In genomic region chr10:59831658-59832503, GRCh38 we compare ENCODE assay signal across 21 cellular contexts.
DNase-seq lines count a peak whose midpoint lies in the region; ATAC-seq, FAIRE-seq and TF ChIP-seq lines count a peak whose summit lies in the region.
"Had no signal": no experiment of that assay in that cellular context is flagged by ENCODE, and none has a peak within 500 bp of the region (broad histone marks: within the 10 kb centered on the region; RNA-seq: fewer than 3 reads in every experiment).

No MANE protein-coding gene starts in this region.

- dilution Hi-C loops in endothelial cell of umbilical vein (cut with MboI; ENCODE audit: extremely low pct_ligation_motif_present, low sequenced_read_pairs): no loop called here

- H3K9ac ChIP-seq in Loucy (ENCODE audit: low read depth, low read length, poor library complexity, severe bottlenecking) (peak overlapping the region; percentile 16), endothelial cell of umbilical vein (replicated peaks; ENCODE audit: extremely low read depth, insufficient read depth, low read length) (no peak overlapping the region)
- H3K9ac ChIP-seq: neural progenitor cell had no signal

- DNase-seq in cardiac muscle cell (ENCODE audit: low read depth in 1 of 2, low spot score in 1 of 2): no peak
- DNase-seq in Right ventricle myocardium inferior (ENCODE audit: missing footprints): no peak
- peak; percentile 33 for DNase-seq in endothelial cell of umbilical vein (ENCODE audit: low read depth, low spot score)
- DNase-seq in stimulated activated naive B cell treated with anti-CD40 and anti-IgM and Interleukin-4, amounts not matched to agents 10 μg/mL and 1 μg/mL and 100 μg/mL, for 72 hours: no peak
- no peak for DNase-seq in GM10266 (ENCODE audit: extremely low spot score)
- DNase-seq in putamen (ENCODE audit: low spot score): no peak
- DNase-seq in CD8-positive, alpha-beta memory T cell: no peak
- DNase-seq: COR-L47, DND-41, HFFc6, left cardiac atrium, NCI-H1417 treated with DMSO at 0.1 percent for 48 hours, NCI-H69, SHP77 treated with DMSO at 0.1 percent for 48 hours, spleen, WERI-Rb-1 had no signal

- no peak for TF ChIP-seq CTCF in cardiac muscle cell (IDR thresholded peaks at IDR 0.05; ENCODE audit: low read depth, low read length)
- TF ChIP-seq CTCF in Loucy (conservative IDR thresholded peaks at IDR 0.05; ENCODE audit: low read length): no peak
- TF ChIP-seq CTCF in endothelial cell of umbilical vein (IDR thresholded peaks at IDR 0.05; ENCODE audit: extremely low read depth in 1 of 2, insufficient read depth in 1 of 2, low read depth in 1 of 2, low read length in 2 of 2): no peak
- no peak for TF ChIP-seq CTCF in GM10266 (IDR thresholded peaks at IDR 0.05; ENCODE audit: control insufficient read depth, insufficient read depth, low read depth, missing control alignments)

- CTCF ChIA-PET in endothelial cell of umbilical vein (lab: Charles Lee): interaction anchor here (0.8 to 4.0 kb wide), 11 partner anchors 10 to 377 kb away, joined by 3 to 86 read pairs (median 4); partner anchors contain the start of gene CCDC6
- CTCF ChIA-PET in CD8-positive, alpha-beta memory T cell (lab: Charles Lee): interaction anchor here (2.0 kb wide), 1 partner anchor 56 kb away, joined by 4 read pairs; no protein-coding TSS in a partner anchor

- H3K27me3 ChIP-seq in cardiac muscle cell (no peaks in the 10 kb centered on the region), Loucy (ENCODE audit: insufficient read depth, low read length, poor library complexity, severe bottlenecking) (no peaks in the 10 kb centered on the region), endothelial cell of umbilical vein (ENCODE audit: control insufficient read depth in 2 of 2, insufficient read depth in 2 of 2, low read length in 2 of 2) (no peaks in the 10 kb centered on the region)
- H3K27me3 ChIP-seq in CD8-positive, alpha-beta memory T cell (ENCODE audit: insufficient read depth, low read length, poor library complexity, severe bottlenecking): no peaks in the 10 kb centered on the region
- H3K27me3 ChIP-seq: neural progenitor cell, spleen, suprapubic skin had no signal

- H3K4me1 ChIP-seq in cardiac muscle cell (ENCODE audit: low read depth) (peaks cover 34% of the 10 kb centered on the region), Loucy (ENCODE audit: insufficient read depth, low read length, poor library complexity, severe bottlenecking) (peaks cover 52% of the 10 kb centered on the region), endothelial cell of umbilical vein (ENCODE audit: control insufficient read depth, extremely low read depth, insufficient read depth, low read length) (peaks cover 5% of the 10 kb centered on the region)
- H3K4me1 ChIP-seq in CD8-positive, alpha-beta memory T cell (ENCODE audit: insufficient read depth, low read length): no peaks in the 10 kb centered on the region

- peaks cover 44 to 71% of the 10 kb centered on the region in 2 donors for H3K4me1 Mint-ChIP-seq in stimulated activated naive B cell treated with anti-CD40 and anti-IgM and Interleukin-4, amounts not matched to agents 10 μg/mL and 1 μg/mL and 100 μg/mL, for 72 hours
- peaks cover 23 to 59% (median 30%) of the 10 kb centered on the region in 3 donors for H3K4me1 Mint-ChIP-seq in CD8-positive, alpha-beta memory T cell

- no peaks in the 10 kb centered on the region for H3K36me3 ChIP-seq in cardiac muscle cell
- H3K36me3 ChIP-seq in Loucy (ENCODE audit: insufficient read depth, low read length): peaks cover 27% of the 10 kb centered on the region; the same call in 1 of the 2 replicates
- no peaks in the 10 kb centered on the region for H3K36me3 ChIP-seq in endothelial cell of umbilical vein (ENCODE audit: control insufficient read depth in 2 of 2, extremely low read depth in 1 of 2, insufficient read depth in 2 of 2, low read length in 2 of 2)
- peaks cover 11% of the 10 kb centered on the region for H3K36me3 ChIP-seq in CD8-positive, alpha-beta memory T cell (ENCODE audit: insufficient read depth, low read length)
- H3K36me3 ChIP-seq: neural progenitor cell had no signal

- intact Hi-C loops in Right ventricle myocardium inferior (cut with DNase I): loop anchor here (5.0 kb wide), 1 partner anchor 75 kb away; the partner anchor contains the start of gene CCDC6
- intact Hi-C loops in endothelial cell of umbilical vein (cut with micrococcal nuclease): loop anchor here (5.0 to 10.0 kb wide), 2 partner anchors 200 to 587 kb away; no protein-coding TSS in a partner anchor

- H2AFZ ChIP-seq in Loucy (ENCODE audit: low read length): no peak overlapping the region
- no peak overlapping the region for H2AFZ ChIP-seq in endothelial cell of umbilical vein (ENCODE audit: low read depth, low read length)
- H2AFZ ChIP-seq: neural progenitor cell had no signal

- H3F3A ChIP-seq in Loucy (ENCODE audit: low read depth): no peaks in the 10 kb centered on the region

- peak; percentile 18 for FAIRE-seq in endothelial cell of umbilical vein (lab: Jason Lieb, UNC)
- FAIRE-seq: GM18507 had no signal

- H3K4me3 ChIP-seq in cardiac muscle cell: no peak overlapping the region
- peak overlapping the region; percentile 50 for H3K4me3 ChIP-seq in Loucy (ENCODE audit: low read length, poor library complexity, severe bottlenecking)
- H3K4me3 ChIP-seq in endothelial cell of umbilical vein (replicated peaks in 1 of 3; ENCODE audit: insufficient read depth in 1 of 3, low read depth in 1 of 3, low read length in 3 of 3): no peak overlapping the region
- no peak overlapping the region for H3K4me3 ChIP-seq in CD8-positive, alpha-beta memory T cell (ENCODE audit: low read length)
- H3K4me3 ChIP-seq: neural progenitor cell, spleen, suprapubic skin had no signal

- no TSS peak for BruUV-seq in endothelial cell of umbilical vein (replicated peaks; lab: Mats Ljungman, UMichigan)

- no peaks in the 10 kb centered on the region for H3K27me3 Mint-ChIP-seq in stimulated activated naive B cell treated with anti-CD40 and anti-IgM and Interleukin-4, amounts not matched to agents 10 μg/mL and 1 μg/mL and 100 μg/mL, for 72 hours
- H3K27me3 Mint-ChIP-seq in CD8-positive, alpha-beta memory T cell: no peaks in the 10 kb centered on the region
- H3K27me3 Mint-ChIP-seq: activated T-helper 17 cell treated with anti-CD3 and anti-CD28 coated beads, Interleukin-2, amount 50 U/mL, for 72 hours had no signal

- no peaks in the 10 kb centered on the region for H3K9me3 Mint-ChIP-seq in stimulated activated naive B cell treated with anti-CD40 and anti-IgM and Interleukin-4, amounts not matched to agents 10 μg/mL and 1 μg/mL and 100 μg/mL, for 72 hours
- no peaks in the 10 kb centered on the region for H3K9me3 Mint-ChIP-seq in CD8-positive, alpha-beta memory T cell
- H3K9me3 Mint-ChIP-seq: activated T-helper 17 cell treated with anti-CD3 and anti-CD28 coated beads, Interleukin-2, amount 50 U/mL, for 72 hours; HFFc6; neural progenitor cell had no signal

- POLR2A ChIA-PET in endothelial cell of umbilical vein (lab: Charles Lee): no interaction called here
- POLR2A ChIA-PET in CD8-positive, alpha-beta memory T cell (lab: Charles Lee): no interaction called here

- H3K9me3 ChIP-seq in cardiac muscle cell (ENCODE audit: low read depth): no peaks in the 10 kb centered on the region
- H3K9me3 ChIP-seq in Loucy (ENCODE audit: insufficient read depth, low read depth, low read length): no peaks in the 10 kb centered on the region
- no peaks in the 10 kb centered on the region for H3K9me3 ChIP-seq in endothelial cell of umbilical vein (replicated peaks; ENCODE audit: control insufficient read depth, insufficient read depth, low read length)
- no peaks in the 10 kb centered on the region for H3K9me3 ChIP-seq in CD8-positive, alpha-beta memory T cell (ENCODE audit: low read length)
- H3K9me3 ChIP-seq: spleen, suprapubic skin had no signal

- H3K27ac ChIP-seq in cardiac muscle cell (peak overlapping the region; percentile 50), endothelial cell of umbilical vein (ENCODE audit: insufficient read depth, low read depth, low read length) (no peak overlapping the region)
- H3K27ac ChIP-seq in CD8-positive, alpha-beta memory T cell (ENCODE audit: low read depth, low read length): no peak overlapping the region
- H3K27ac ChIP-seq: neural progenitor cell, spleen, suprapubic skin, WERI-Rb-1 had no signal

- H4K20me1 ChIP-seq in Loucy (ENCODE audit: insufficient read depth, low read length, poor library complexity, severe bottlenecking) (no peaks in the 10 kb centered on the region), endothelial cell of umbilical vein (replicated peaks; ENCODE audit: control insufficient read depth, extremely low read depth, insufficient read depth, low read length) (no peaks in the 10 kb centered on the region)

- H3K9me2 ChIP-seq in Loucy (replicated peaks; ENCODE audit: low read depth, low read length): no peaks in the 10 kb centered on the region

- H3K79me2 ChIP-seq in Loucy (ENCODE audit: insufficient read depth, low read length): peaks cover 18% of the 10 kb centered on the region; the same call in 1 of the 2 replicates
- peaks cover 3% of the 10 kb centered on the region for H3K79me2 ChIP-seq in endothelial cell of umbilical vein (ENCODE audit: control insufficient read depth, insufficient read depth, low read length)

- TF ChIP-seq POLR2A in endothelial cell of umbilical vein (IDR thresholded peaks at IDR 0.05; ENCODE audit: low read depth, low read length): no peak

- peaks cover 15 to 41% of the 10 kb centered on the region in 2 donors for H3K36me3 Mint-ChIP-seq in stimulated activated naive B cell treated with anti-CD40 and anti-IgM and Interleukin-4, amounts not matched to agents 10 μg/mL and 1 μg/mL and 100 μg/mL, for 72 hours
- peaks cover 0 to 50% (median 12%) of the 10 kb centered on the region in 3 donors for H3K36me3 Mint-ChIP-seq in CD8-positive, alpha-beta memory T cell

- no peak overlapping the region for H3K4me3 Mint-ChIP-seq in stimulated activated naive B cell treated with anti-CD40 and anti-IgM and Interleukin-4, amounts not matched to agents 10 μg/mL and 1 μg/mL and 100 μg/mL, for 72 hours
- peak overlapping the region in 1 of 7 donors; percentile 27 for H3K4me3 Mint-ChIP-seq in CD8-positive, alpha-beta memory T cell
- H3K4me3 Mint-ChIP-seq: activated T-helper 17 cell treated with anti-CD3 and anti-CD28 coated beads, Interleukin-2, amount 50 U/mL, for 72 hours; HFFc6; neural progenitor cell had no signal

- peak overlapping the region; percentile 77 for H3K27ac Mint-ChIP-seq in stimulated activated naive B cell treated with anti-CD40 and anti-IgM and Interleukin-4, amounts not matched to agents 10 μg/mL and 1 μg/mL and 100 μg/mL, for 72 hours
- peak overlapping the region in 2 of 8 donors; percentile 54 for H3K27ac Mint-ChIP-seq in CD8-positive, alpha-beta memory T cell
- H3K27ac Mint-ChIP-seq: activated T-helper 17 cell treated with anti-CD3 and anti-CD28 coated beads, Interleukin-2, amount 50 U/mL, for 72 hours; HFFc6; neural progenitor cell had no signal

- peak overlapping the region; percentile 63 for H3K4me2 ChIP-seq in Loucy (ENCODE audit: low read depth, low read length, poor library complexity, severe bottlenecking)
- H3K4me2 ChIP-seq in endothelial cell of umbilical vein (ENCODE audit: insufficient read depth, low read length): no peak overlapping the region
- H3K4me2 ChIP-seq: neural progenitor cell had no signal

- no peak for ATAC-seq in Right ventricle myocardium inferior
- ATAC-seq in stimulated activated naive B cell treated with anti-CD40 and anti-IgM and Interleukin-4, amounts not matched to agents 10 μg/mL and 1 μg/mL and 100 μg/mL, for 72 hours (replicated peaks): no peak
- ATAC-seq: activated T-helper 17 cell treated with anti-CD3 and anti-CD28 coated beads, Interleukin-2, amount 50 U/mL, for 72 hours; left cardiac atrium had no signal

- H3K9me1 ChIP-seq in endothelial cell of umbilical vein (replicated peaks; ENCODE audit: control insufficient read depth, extremely low read depth, insufficient read depth, low read length): no peaks in the 10 kb centered on the region
